ENCODE assay signal across 13 cellular contexts in the genomic region with DNA sequence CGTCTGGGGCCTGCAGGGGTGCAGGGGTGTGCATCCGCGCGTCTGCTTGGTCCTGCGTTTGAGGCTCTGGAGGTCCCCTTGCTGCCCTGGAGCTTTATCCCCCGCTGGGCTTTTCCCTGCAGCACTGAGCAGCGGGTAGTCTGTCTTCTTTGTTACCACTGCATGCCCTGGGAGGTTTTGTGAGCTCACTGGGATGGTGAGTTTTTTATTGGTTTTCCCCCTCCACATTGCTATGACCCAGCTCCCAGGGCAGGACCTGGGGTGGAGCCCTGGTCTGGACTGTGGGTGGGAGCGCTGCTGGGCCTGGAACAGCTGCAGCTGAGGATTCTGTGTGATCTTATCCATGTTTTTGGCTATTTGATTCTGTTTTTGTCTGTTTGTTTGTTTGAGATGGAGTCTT. TPM values are rescaled to one million over a fixed set of nuclear protein-coding genes. Genes with fewer than 3 reads are reported as not detected.
DNase-seq lines count a peak whose midpoint lies in the region; ATAC-seq lines count a peak whose summit lies in the region.
"Had no signal": no experiment of that assay in that cellular context is flagged by ENCODE, and none has a peak within 500 bp of the region (broad histone marks: within the 10 kb centered on the region; RNA-seq: fewer than 3 reads in every experiment).

No MANE protein-coding gene starts in this region.

- no peak overlapping the region for H3K4me3 Mint-ChIP-seq in stimulated activated naive CD8-positive, alpha-beta T cell treated with anti-CD3 and anti-CD28 coated beads, Interleukin-15, amount 100 ng/mL, for 72 hours
- H3K4me3 Mint-ChIP-seq: central memory CD8-positive, alpha-beta T cell; T-helper 1 cell treated with Interleukin-12 subunit alpha and Interleukin-12 subunit beta and Interleukin-4 antibody, amounts not matched to agents 30 μg/mL and 1 μg/mL, for 36 hours had no signal

- in situ Hi-C loops in Caki2 (cut with HindIII; ENCODE audit: low pct_unique_long_range_greater_than_20kb, low sequenced_read_pairs) = no loop called here

- peaks cover 28% of the 10 kb centered on the region for H3K4me1 Mint-ChIP-seq in stimulated activated naive CD8-positive, alpha-beta T cell treated with anti-CD3 and anti-CD28 coated beads, Interleukin-15, amount 100 ng/mL, for 72 hours

- H3K27ac Mint-ChIP-seq in stimulated activated naive CD8-positive, alpha-beta T cell treated with anti-CD3 and anti-CD28 coated beads, Interleukin-15, amount 100 ng/mL, for 72 hours = no peak overlapping the region
- H3K27ac Mint-ChIP-seq: T-helper 1 cell treated with Interleukin-12 subunit alpha and Interleukin-12 subunit beta and Interleukin-4 antibody, amounts not matched to agents 30 μg/mL and 1 μg/mL, for 36 hours had no signal

- no peak for ATAC-seq in stimulated activated naive CD8-positive, alpha-beta T cell treated with anti-CD3 and anti-CD28 coated beads, Interleukin-15, amount 100 ng/mL, for 72 hours
- ATAC-seq in HG02798 (IDR thresholded peaks at IDR 0.05; ENCODE audit: poor library complexity, unreplicated experiment) = no peak
- ATAC-seq: esophagus mucosa had no signal

- H3K9me3 Mint-ChIP-seq in stimulated activated naive CD8-positive, alpha-beta T cell treated with anti-CD3 and anti-CD28 coated beads, Interleukin-15, amount 100 ng/mL, for 72 hours = no peaks in the 10 kb centered on the region
- H3K9me3 Mint-ChIP-seq: central memory CD8-positive, alpha-beta T cell; T-helper 1 cell treated with Interleukin-12 subunit alpha and Interleukin-12 subunit beta and Interleukin-4 antibody, amounts not matched to agents 30 μg/mL and 1 μg/mL, for 36 hours had no signal

- DNase-seq in Caki2 (ENCODE audit: low read depth) = peak; percentile 93
- DNase-seq in NCI-H226 = peak; percentile 96
- DNase-seq in kidney glomerular epithelial cell (lab: John Stamatoyannopoulos, UW) = peak; percentile 77
- no peak for DNase-seq in stimulated activated naive CD8-positive, alpha-beta T cell treated with anti-CD3 and anti-CD28 coated beads, Interleukin-15, amount 100 ng/mL, for 72 hours
- no peak for DNase-seq in DMS153 (lab: John Stamatoyannopoulos, UW)
- DNase-seq: activated CD4-positive, alpha-beta T cell treated with anti-CD3 and anti-CD28 coated beads, Interleukin-2, amount 50 U/mL, for 48 hours; DND-41 had no signal

- H3K27me3 Mint-ChIP-seq in stimulated activated naive CD8-positive, alpha-beta T cell treated with anti-CD3 and anti-CD28 coated beads, Interleukin-15, amount 100 ng/mL, for 72 hours = no peaks in the 10 kb centered on the region
- H3K27me3 Mint-ChIP-seq: central memory CD8-positive, alpha-beta T cell had no signal

RNA-seq across cellular contexts. Expression of a gene that starts 2.8 kb away (rescaled TPM):
- 1.9 and 5.3 TPM in 2 replicates for total RNA-seq in Caki2 (2014; rRNA removed; shearing (Covaris generic); ENCODE audit: low replicate concordance)

RNA-seq across cellular contexts. Expression of a gene that starts 9.1 kb away (rescaled TPM):
- total RNA-seq in Caki2 (2014; rRNA removed; shearing (Covaris generic); ENCODE audit: low replicate concordance) = not detected in 2 replicates
- total RNA-seq: esophagus mucosa, OCI-LY7, urinary bladder had no signal

RNA-seq across cellular contexts. Expression of a gene that starts 11.4 kb away (rescaled TPM):
- total RNA-seq in Caki2 (2014; rRNA removed; shearing (Covaris generic); ENCODE audit: low replicate concordance) = 94.3 and 99.9 TPM in 2 replicates

RNA-seq across cellular contexts. Expression of a gene that starts 12.2 kb away (rescaled TPM):
- total RNA-seq in Caki2 (2014; rRNA removed; shearing (Covaris generic); ENCODE audit: low replicate concordance) = 231 and 265 TPM in 2 replicates

RNA-seq across cellular contexts. Expression of a gene that starts 14.6 kb away (rescaled TPM):
- 0.14 TPM in 1 of 2 replicates, not detected in the other for total RNA-seq in Caki2 (2014; rRNA removed; shearing (Covaris generic); ENCODE audit: low replicate concordance)

Comparison
In these comparisons a context has a peak if more than half of its experiments do, and no peak if none do; other contexts are left out.
1. DNase-seq: peak in Caki2 (single experiment), NCI-H226 (single experiment) and kidney glomerular epithelial cell (single experiment); none in stimulated activated naive CD8-positive, alpha-beta T cell treated with anti-CD3 and anti-CD28 coated beads, Interleukin-15, amount 100 ng/mL, for 72 hours (0 of 2) and DMS153 (single experiment).